In the genomic region with DNA sequence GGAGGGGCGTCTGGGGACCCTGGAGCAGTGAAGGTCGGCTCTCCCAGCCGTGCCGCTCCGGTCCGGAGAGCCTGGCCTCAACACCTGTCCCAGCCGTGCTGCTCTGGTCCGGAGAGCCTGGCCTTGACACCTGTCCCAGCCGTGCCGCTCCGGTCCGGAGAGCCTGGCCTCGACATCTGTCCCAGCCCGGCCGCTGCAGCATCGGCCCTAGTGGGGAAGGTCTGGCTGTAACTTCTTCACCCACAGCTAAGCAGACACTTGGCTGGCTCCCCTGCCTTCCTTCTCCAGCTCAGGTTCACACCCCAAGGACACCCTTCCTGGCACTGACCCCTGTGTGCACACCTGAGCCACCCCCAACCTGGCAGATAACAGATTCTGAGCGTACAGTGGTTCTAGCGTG, we compare ENCODE assay signal across 29 cellular contexts. TPM values are rescaled to one million over a fixed set of nuclear protein-coding genes. Genes with fewer than 3 reads are reported as not detected.
"Had no signal": no experiment of that assay in that cellular context is flagged by ENCODE, and none has a peak within 500 bp of the region (broad histone marks: within the 10 kb centered on the region; RNA-seq: fewer than 3 reads in every experiment).

No MANE protein-coding gene starts in this region.

- ATAC-seq: activated T-cell treated with anti-CD3 and anti-CD28 coated beads, Interleukin-2, amount 50 U/mL, for 72 hours; gastroesophageal sphincter; left cardiac atrium; left ventricle myocardium superior; naive thymus-derived CD8-positive, alpha-beta T cell had no signal

- H3K9ac ChIP-seq: neural progenitor cell had no signal

- H3K27ac Mint-ChIP-seq: activated naive CD4-positive, alpha-beta T cell treated with anti-CD3 and anti-CD28 coated beads for 36 hours; activated naive CD8-positive, alpha-beta T cell treated with anti-CD3 and anti-CD28 coated beads, Interleukin-2, amount 10 ng/mL, durations not matched to agents 7 days and 5 days; activated T-cell treated with anti-CD3 and anti-CD28 coated beads, Interleukin-2, amount 50 U/mL, for 72 hours; brain; neural progenitor cell; T-helper 1 cell treated with Interleukin-12 subunit alpha and Interleukin-12 subunit beta and Interleukin-4 antibody, amounts not matched to agents 30 μg/mL and 1 μg/mL, for 36 hours had no signal

- H3K27me3 ChIP-seq: testis had no signal

- H3K36me3 Mint-ChIP-seq: brain, neural progenitor cell had no signal

- H3K4me2 ChIP-seq: hepatocyte, neural progenitor cell, smooth muscle cell had no signal

- H3K9me3 ChIP-seq: ascending aorta, gastroesophageal sphincter, testis, transverse colon, uterus had no signal

- FAIRE-seq: endothelial cell of umbilical vein, TTC549 had no signal

- H2AFZ ChIP-seq: hepatocyte, neural progenitor cell had no signal

- H3K36me3 ChIP-seq: ascending aorta, cardiac muscle cell, gastroesophageal sphincter, neural progenitor cell, transverse colon, uterus had no signal

- H3K4me3 Mint-ChIP-seq: activated naive CD4-positive, alpha-beta T cell treated with anti-CD3 and anti-CD28 coated beads for 36 hours; activated naive CD8-positive, alpha-beta T cell treated with anti-CD3 and anti-CD28 coated beads, Interleukin-2, amount 10 ng/mL, durations not matched to agents 7 days and 5 days; activated T-cell treated with anti-CD3 and anti-CD28 coated beads, Interleukin-2, amount 50 U/mL, for 72 hours; brain; naive thymus-derived CD8-positive, alpha-beta T cell; neural progenitor cell; T-helper 1 cell treated with Interleukin-12 subunit alpha and Interleukin-12 subunit beta and Interleukin-4 antibody, amounts not matched to agents 30 μg/mL and 1 μg/mL, for 36 hours had no signal

- H3K4me3 ChIP-seq: ascending aorta, cardiac muscle cell, gastroesophageal sphincter, hepatocyte, neural progenitor cell, smooth muscle cell, testis, transverse colon, uterus had no signal

- H3K9me3 Mint-ChIP-seq: activated naive CD4-positive, alpha-beta T cell treated with anti-CD3 and anti-CD28 coated beads for 36 hours; activated naive CD8-positive, alpha-beta T cell treated with anti-CD3 and anti-CD28 coated beads, Interleukin-2, amount 10 ng/mL, durations not matched to agents 7 days and 5 days; activated T-cell treated with anti-CD3 and anti-CD28 coated beads, Interleukin-2, amount 50 U/mL, for 72 hours; naive thymus-derived CD8-positive, alpha-beta T cell; neural progenitor cell; T-helper 1 cell treated with Interleukin-12 subunit alpha and Interleukin-12 subunit beta and Interleukin-4 antibody, amounts not matched to agents 30 μg/mL and 1 μg/mL, for 36 hours had no signal

- DNase-seq: activated CD4-positive, alpha-beta T cell treated with anti-CD3 and anti-CD28 coated beads for 4 hours; activated CD4-positive, alpha-beta T cell treated with anti-CD3 and anti-CD28 coated beads, Interleukin-2, amount 50 U/mL, for 4 hours; activated naive CD4-positive, alpha-beta T cell treated with anti-CD3 and anti-CD28 coated beads for 36 hours; activated naive CD8-positive, alpha-beta T cell treated with anti-CD3 and anti-CD28 coated beads, Interleukin-2, amount 10 ng/mL, durations not matched to agents 7 days and 5 days; activated T-cell treated with anti-CD3 and anti-CD28 coated beads for 4 hours; activated T-cell treated with anti-CD3 and anti-CD28 coated beads, Interleukin-2, amount 50 U/mL, for 72 hours; cortex of kidney; islet precursor cell; left cardiac atrium; left ventricle myocardium superior; naive thymus-derived CD8-positive, alpha-beta T cell; stimulated activated CD4-positive, alpha-beta T cell treated with anti-CD3 and anti-CD28 coated beads, Interleukin-15, amount 100 ng/mL, for 24 hours; stimulated activated naive CD4-positive, alpha-beta T cell treated with Interleukin-2 at 50 U/mL for 16 hours; SW 1271; T-helper 9 cell; testis; transverse colon; uterus had no signal

- H3K27ac ChIP-seq: ascending aorta, cardiac muscle cell, gastroesophageal sphincter, hepatocyte, neural progenitor cell, testis, transverse colon, uterus, VCaP had no signal

- H3K79me2 ChIP-seq: hepatocyte had no signal

RNA-seq across cellular contexts. Expression of a gene that starts 4.6 kb away (rescaled TPM):
- total RNA-seq: activated naive CD4-positive, alpha-beta T cell treated with anti-CD3 and anti-CD28 coated beads for 36 hours; activated naive CD8-positive, alpha-beta T cell treated with anti-CD3 and anti-CD28 coated beads, Interleukin-2, amount 10 ng/mL, durations not matched to agents 7 days and 5 days; activated T-cell treated with anti-CD3 and anti-CD28 coated beads, Interleukin-2, amount 50 U/mL, for 72 hours; ascending aorta; cardiac muscle cell; endothelial cell of umbilical vein; hepatocyte; left ventricle myocardium superior; naive thymus-derived CD8-positive, alpha-beta T cell; smooth muscle cell had no signal
- polyA plus RNA-seq: endothelial cell of umbilical vein; hepatocyte; naive thymus-derived CD8-positive, alpha-beta T cell had no signal
